In genomic region chr16:47779201-47780016, GRCh38 we compare ENCODE assay signal across 8 cellular contexts.
A peak's percentile ranks its signal among the peaks of the same experiment; 100 is the strongest.
DNase-seq lines count a peak whose midpoint lies in the region; ATAC-seq and TF ChIP-seq lines count a peak whose summit lies in the region.

No MANE protein-coding gene starts in this region.

- CTCF ChIA-PET in activated CD4-positive, alpha-beta memory T cell treated with anti-CD3 and anti-CD28 coated beads, Interleukin-2, amount 10 ng/mL, durations not matched to agents 7 days and 5 days (lab: Charles Lee), result interaction anchor here (1.0 to 1.2 kb wide), 2 partner anchors 385 to 742 kb away, joined by 3 to 4 read pairs; no protein-coding TSS in a partner anchor

- peak; percentile 34 for DNase-seq in activated CD4-positive, alpha-beta memory T cell treated with anti-CD3 and anti-CD28 coated beads, Interleukin-2, amount 10 ng/mL, durations not matched to agents 7 days and 5 days
- DNase-seq in inferior parietal cortex (ENCODE audit: extremely low spot score) (peak; percentile 50), NCI-H510A (lab: John Stamatoyannopoulos, UW) (no peak), foreskin keratinocyte (no peak)

- peak overlapping the region; percentile 67 for H3K27ac Mint-ChIP-seq in activated CD4-positive, alpha-beta memory T cell treated with anti-CD3 and anti-CD28 coated beads, Interleukin-2, amount 10 ng/mL, durations not matched to agents 7 days and 5 days
- H3K27ac Mint-ChIP-seq in stimulated activated memory B cell treated with anti-CD40 and anti-IgM and Interleukin-4, amounts not matched to agents 10 μg/mL and 1 μg/mL and 100 μg/mL, for 72 hours, result peak overlapping the region; percentile 88

- H3K4me3 ChIP-seq in GM08714 (ENCODE audit: low read length), result peak overlapping the region; percentile 42; the same call in 1 of the 2 replicates

- POLR2A ChIA-PET in activated CD4-positive, alpha-beta memory T cell treated with anti-CD3 and anti-CD28 coated beads, Interleukin-2, amount 10 ng/mL, durations not matched to agents 7 days and 5 days (lab: Charles Lee), result interaction anchor here (0.7 to 1.1 kb wide), 3 partner anchors 47 to 183 kb away, joined by 3 to 5 read pairs (median 3); no protein-coding TSS in a partner anchor

- no peaks in the 10 kb centered on the region for H3K4me1 ChIP-seq in foreskin keratinocyte

- no peaks in the 10 kb centered on the region for H3K36me3 Mint-ChIP-seq in activated CD4-positive, alpha-beta memory T cell treated with anti-CD3 and anti-CD28 coated beads, Interleukin-2, amount 10 ng/mL, durations not matched to agents 7 days and 5 days (ENCODE audit: low read depth)
- no peaks in the 10 kb centered on the region for H3K36me3 Mint-ChIP-seq in stimulated activated memory B cell treated with anti-CD40 and anti-IgM and Interleukin-4, amounts not matched to agents 10 μg/mL and 1 μg/mL and 100 μg/mL, for 72 hours

- peak overlapping the region; percentile 72 for H3K4me3 Mint-ChIP-seq in activated CD4-positive, alpha-beta memory T cell treated with anti-CD3 and anti-CD28 coated beads, Interleukin-2, amount 10 ng/mL, durations not matched to agents 7 days and 5 days
- H3K4me3 Mint-ChIP-seq in stimulated activated memory B cell treated with anti-CD40 and anti-IgM and Interleukin-4, amounts not matched to agents 10 μg/mL and 1 μg/mL and 100 μg/mL, for 72 hours, result peak overlapping the region; percentile 82

- TF ChIP-seq CTCF in foreskin keratinocyte (conservative IDR thresholded peaks at IDR 0.05), result no peak

- ATAC-seq in HG02973 (IDR thresholded peaks at IDR 0.05; ENCODE audit: unreplicated experiment), result peak; percentile 63
- ATAC-seq in stimulated activated memory B cell treated with anti-CD40 and anti-IgM and Interleukin-4, amounts not matched to agents 10 μg/mL and 1 μg/mL and 100 μg/mL, for 72 hours, result peak; percentile 73
- ATAC-seq in foreskin keratinocyte, result no peak
- no peak for ATAC-seq in GM21447 (IDR thresholded peaks at IDR 0.05; ENCODE audit: unreplicated experiment)

- peaks cover 3% of the 10 kb centered on the region for H3K27me3 ChIP-seq in foreskin keratinocyte

- H3K27ac ChIP-seq in foreskin keratinocyte, result no peak overlapping the region

- H3K4me1 Mint-ChIP-seq in activated CD4-positive, alpha-beta memory T cell treated with anti-CD3 and anti-CD28 coated beads, Interleukin-2, amount 10 ng/mL, durations not matched to agents 7 days and 5 days, result peaks cover 10% of the 10 kb centered on the region
- H3K4me1 Mint-ChIP-seq in stimulated activated memory B cell treated with anti-CD40 and anti-IgM and Interleukin-4, amounts not matched to agents 10 μg/mL and 1 μg/mL and 100 μg/mL, for 72 hours, result peaks cover 11% of the 10 kb centered on the region

- no peaks in the 10 kb centered on the region for H3K27me3 Mint-ChIP-seq in activated CD4-positive, alpha-beta memory T cell treated with anti-CD3 and anti-CD28 coated beads, Interleukin-2, amount 10 ng/mL, durations not matched to agents 7 days and 5 days
- no peaks in the 10 kb centered on the region for H3K27me3 Mint-ChIP-seq in stimulated activated memory B cell treated with anti-CD40 and anti-IgM and Interleukin-4, amounts not matched to agents 10 μg/mL and 1 μg/mL and 100 μg/mL, for 72 hours

- peaks cover 3% of the 10 kb centered on the region for H3K9me3 Mint-ChIP-seq in activated CD4-positive, alpha-beta memory T cell treated with anti-CD3 and anti-CD28 coated beads, Interleukin-2, amount 10 ng/mL, durations not matched to agents 7 days and 5 days
- peaks cover 5% of the 10 kb centered on the region for H3K9me3 Mint-ChIP-seq in stimulated activated memory B cell treated with anti-CD40 and anti-IgM and Interleukin-4, amounts not matched to agents 10 μg/mL and 1 μg/mL and 100 μg/mL, for 72 hours

Comparison
In these comparisons a context has a peak if more than half of its experiments do, and no peak if none do; other contexts are left out.
1. ATAC-seq: peak in HG02973 (single experiment) and stimulated activated memory B cell treated with anti-CD40 and anti-IgM and Interleukin-4, amounts not matched to agents 10 μg/mL and 1 μg/mL and 100 μg/mL, for 72 hours (single experiment); none in foreskin keratinocyte (single experiment) and GM21447 (single experiment).
2. DNase-seq: peak in activated CD4-positive, alpha-beta memory T cell treated with anti-CD3 and anti-CD28 coated beads, Interleukin-2, amount 10 ng/mL, durations not matched to agents 7 days and 5 days (single experiment) and inferior parietal cortex (single experiment); none in NCI-H510A (single experiment) and foreskin keratinocyte (0 of 2).